In the genomic region with DNA sequence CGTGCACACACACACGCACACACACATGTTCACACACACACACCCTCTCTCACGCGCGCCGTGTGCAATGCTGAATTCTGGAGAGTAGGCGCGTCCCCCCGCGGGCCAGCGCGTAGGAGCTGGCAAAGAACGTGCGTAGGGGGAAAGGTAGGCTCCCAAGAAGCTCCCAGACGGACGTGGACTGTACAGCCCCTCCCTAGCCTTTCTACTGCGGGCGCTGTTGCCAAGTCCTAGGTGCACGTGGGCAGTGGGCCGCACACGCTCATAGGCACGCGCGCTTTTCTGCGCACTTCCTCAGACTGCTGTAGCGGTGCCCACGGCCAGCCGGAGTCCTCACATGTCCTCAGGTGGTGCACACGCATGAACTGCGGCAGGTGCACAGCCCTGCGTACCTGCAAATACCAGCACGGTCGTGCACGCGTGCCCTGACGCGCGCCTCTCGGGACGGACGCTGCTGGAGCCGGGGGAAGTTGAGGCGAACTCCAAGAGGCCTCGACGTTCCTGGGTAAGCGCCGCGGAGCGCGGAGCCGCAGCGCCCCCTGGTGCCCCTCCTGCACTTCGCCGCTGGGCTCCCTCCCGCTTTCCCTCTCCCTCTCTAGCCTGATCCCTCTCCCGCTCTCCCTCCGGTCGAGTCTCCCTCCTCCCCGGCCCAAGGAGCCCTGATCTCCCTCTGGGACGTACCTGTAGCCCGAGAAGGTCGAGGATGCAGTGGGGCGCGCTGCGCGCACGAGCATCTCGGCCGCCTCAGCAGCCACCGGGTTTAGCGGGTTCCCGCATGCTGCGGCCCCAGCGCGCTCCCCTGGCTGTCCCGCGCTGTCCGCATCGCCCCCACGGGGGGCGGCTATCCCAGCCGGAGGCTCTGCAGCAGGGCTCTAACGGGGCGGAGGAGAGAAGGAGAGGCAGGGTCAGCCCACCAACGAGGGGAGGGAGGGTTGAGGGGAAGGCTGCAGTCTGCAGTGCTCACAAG, we compare ENCODE assay signal across 1 cellular context.
TF ChIP-seq lines count a peak whose summit lies in the region.

No MANE protein-coding gene starts in this region.

TF ChIP-seq in HepG2, 621 proteins besides CTCF, POLR2A, EP300 and RAD21 (continued from another document and continues in another):
- TF ChIP-seq, protein P1, sequence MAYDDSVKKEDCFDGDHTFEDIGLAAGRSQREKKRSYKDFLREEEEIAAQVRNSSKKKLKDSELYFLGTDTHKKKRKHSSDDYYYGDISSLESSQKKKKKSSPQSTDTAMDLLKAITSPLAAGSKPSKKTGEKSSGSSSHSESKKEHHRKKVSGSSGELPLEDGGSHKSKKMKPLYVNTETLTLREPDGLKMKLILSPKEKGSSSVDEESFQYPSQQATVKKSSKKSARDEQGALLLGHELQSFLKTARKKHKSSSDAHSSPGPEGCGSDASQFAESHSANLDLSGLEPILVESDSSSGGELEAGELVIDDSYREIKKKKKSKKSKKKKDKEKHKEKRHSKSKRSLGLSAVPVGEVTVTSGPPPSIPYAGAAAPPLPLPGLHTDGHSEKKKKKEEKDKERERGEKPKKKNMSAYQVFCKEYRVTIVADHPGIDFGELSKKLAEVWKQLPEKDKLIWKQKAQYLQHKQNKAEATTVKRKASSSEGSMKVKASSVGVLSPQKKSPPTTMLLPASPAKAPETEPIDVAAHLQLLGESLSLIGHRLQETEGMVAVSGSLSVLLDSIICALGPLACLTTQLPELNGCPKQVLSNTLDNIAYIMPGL (CRISPR knock-in tag; IDR thresholded peaks at IDR 0.05; ENCODE audit: borderline replicate concordance in 1 of 2, low read depth in 1 of 2), result peak in 1 of 2 experiments; percentile 51; a peak in 2 of 4 replicates
- TF ChIP-seq SNAPC2 (CRISPR knock-in tag; IDR thresholded peaks at IDR 0.05) (no peak), GATAD2A (CRISPR knock-in tag; IDR thresholded peaks at IDR 0.05) (no peak), ZNF777 (CRISPR knock-in tag; IDR thresholded peaks at IDR 0.05) (peak; percentile 91), ZNF672 (CRISPR knock-in tag; IDR thresholded peaks at IDR 0.05) (no peak), ZNF34 (CRISPR knock-in tag; IDR thresholded peaks at IDR 0.05; ENCODE audit: borderline replicate concordance) (no peak), ZNF331 (CRISPR knock-in tag; IDR thresholded peaks at IDR 0.05) (no peak), ZBTB20 (CRISPR knock-in tag; IDR thresholded peaks at IDR 0.05; ENCODE audit: borderline replicate concordance, low read depth) (no peak), SCMH1 (CRISPR knock-in tag; IDR thresholded peaks at IDR 0.05; ENCODE audit: borderline replicate concordance) (no peak), NFATC3 (CRISPR knock-in tag; IDR thresholded peaks at IDR 0.05) (no peak), HOXD1 (CRISPR knock-in tag; IDR thresholded peaks at IDR 0.05) (no peak), ZNF235 (CRISPR knock-in tag; IDR thresholded peaks at IDR 0.05; ENCODE audit: borderline replicate concordance) (0 out of 2 replicates have a peak, but pooled peaks have one; percentile 84), HDAC1 (CRISPR knock-in tag; IDR thresholded peaks at IDR 0.05) (no peak), AHR (CRISPR knock-in tag; IDR thresholded peaks at IDR 0.05) (peak; percentile 28; the same call in 1 of the 2 replicates), ZNF441 (CRISPR knock-in tag; IDR thresholded peaks at IDR 0.05; ENCODE audit: borderline replicate concordance) (no peak), RFXAP (CRISPR knock-in tag; IDR thresholded peaks at IDR 0.05; ENCODE audit: borderline replicate concordance) (no peak), THYN1 (CRISPR knock-in tag; IDR thresholded peaks at IDR 0.05; ENCODE audit: borderline replicate concordance, low read depth) (no peak), KDM4B (CRISPR knock-in tag; IDR thresholded peaks at IDR 0.05) (no peak), GTF3A (CRISPR knock-in tag; conservative IDR thresholded peaks at IDR 0.05) (no peak), ZNF124 (CRISPR knock-in tag; IDR thresholded peaks at IDR 0.05) (no peak), MZF1 (CRISPR knock-in tag; IDR thresholded peaks at IDR 0.05; ENCODE audit: borderline replicate concordance) (no peak; the same call in 1 of the 2 replicates), ZNF451 (CRISPR knock-in tag; IDR thresholded peaks at IDR 0.05) (0 out of 2 replicates have a peak, but pooled peaks have one; percentile 75), ZSCAN29 (CRISPR knock-in tag; conservative IDR thresholded peaks at IDR 0.05) (no peak), MEF2D (CRISPR knock-in tag; IDR thresholded peaks at IDR 0.05) (no peak), ZNF556 (CRISPR knock-in tag; IDR thresholded peaks at IDR 0.05; ENCODE audit: borderline replicate concordance) (no peak), SMARCC2 (IDR thresholded peaks at IDR 0.05) (no peak), AKAP8 (CRISPR knock-in tag; IDR thresholded peaks at IDR 0.05) (peak; percentile 81; the same call in 1 of the 2 replicates), CBFB (CRISPR knock-in tag; IDR thresholded peaks at IDR 0.05) (no peak), ZNF563 (CRISPR knock-in tag; IDR thresholded peaks at IDR 0.05) (peak; percentile 53; the same call in 1 of the 2 replicates), TCF7 (IDR thresholded peaks at IDR 0.05; ENCODE audit: low read depth) (no peak), NONO (IDR thresholded peaks at IDR 0.05) (no peak), NONO (CRISPR knock-in tag; conservative IDR thresholded peaks at IDR 0.05) (peak; percentile 49), BRD4 (CRISPR knock-in tag; IDR thresholded peaks at IDR 0.05) (no peak), DPF2 (CRISPR knock-in tag; IDR thresholded peaks at IDR 0.05; ENCODE audit: borderline replicate concordance, low read depth) (no peak), ZNF678 (CRISPR knock-in tag; IDR thresholded peaks at IDR 0.05) (no peak), ZNF552 (CRISPR knock-in tag; IDR thresholded peaks at IDR 0.05; ENCODE audit: borderline replicate concordance) (peak; percentile 53; the same call in 1 of the 2 replicates), NFYB (CRISPR knock-in tag; IDR thresholded peaks at IDR 0.05) (no peak)
- TF ChIP-seq, protein P2, sequence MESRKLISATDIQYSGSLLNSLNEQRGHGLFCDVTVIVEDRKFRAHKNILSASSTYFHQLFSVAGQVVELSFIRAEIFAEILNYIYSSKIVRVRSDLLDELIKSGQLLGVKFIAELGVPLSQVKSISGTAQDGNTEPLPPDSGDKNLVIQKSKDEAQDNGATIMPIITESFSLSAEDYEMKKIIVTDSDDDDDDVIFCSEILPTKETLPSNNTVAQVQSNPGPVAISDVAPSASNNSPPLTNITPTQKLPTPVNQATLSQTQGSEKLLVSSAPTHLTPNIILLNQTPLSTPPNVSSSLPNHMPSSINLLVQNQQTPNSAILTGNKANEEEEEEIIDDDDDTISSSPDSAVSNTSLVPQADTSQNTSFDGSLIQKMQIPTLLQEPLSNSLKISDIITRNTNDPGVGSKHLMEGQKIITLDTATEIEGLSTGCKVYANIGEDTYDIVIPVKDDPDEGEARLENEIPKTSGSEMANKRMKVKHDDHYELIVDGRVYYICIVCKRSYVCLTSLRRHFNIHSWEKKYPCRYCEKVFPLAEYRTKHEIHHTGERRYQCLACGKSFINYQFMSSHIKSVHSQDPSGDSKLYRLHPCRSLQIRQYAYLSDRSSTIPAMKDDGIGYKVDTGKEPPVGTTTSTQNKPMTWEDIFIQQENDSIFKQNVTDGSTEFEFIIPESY (CRISPR knock-in tag; IDR thresholded peaks at IDR 0.05), result peak; percentile 3; the same call in 1 of the 2 replicates
- TF ChIP-seq, protein P3, sequence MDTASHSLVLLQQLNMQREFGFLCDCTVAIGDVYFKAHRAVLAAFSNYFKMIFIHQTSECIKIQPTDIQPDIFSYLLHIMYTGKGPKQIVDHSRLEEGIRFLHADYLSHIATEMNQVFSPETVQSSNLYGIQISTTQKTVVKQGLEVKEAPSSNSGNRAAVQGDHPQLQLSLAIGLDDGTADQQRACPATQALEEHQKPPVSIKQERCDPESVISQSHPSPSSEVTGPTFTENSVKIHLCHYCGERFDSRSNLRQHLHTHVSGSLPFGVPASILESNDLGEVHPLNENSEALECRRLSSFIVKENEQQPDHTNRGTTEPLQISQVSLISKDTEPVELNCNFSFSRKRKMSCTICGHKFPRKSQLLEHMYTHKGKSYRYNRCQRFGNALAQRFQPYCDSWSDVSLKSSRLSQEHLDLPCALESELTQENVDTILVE (CRISPR knock-in tag; IDR thresholded peaks at IDR 0.05), result no peak
- TF ChIP-seq, protein P4, sequence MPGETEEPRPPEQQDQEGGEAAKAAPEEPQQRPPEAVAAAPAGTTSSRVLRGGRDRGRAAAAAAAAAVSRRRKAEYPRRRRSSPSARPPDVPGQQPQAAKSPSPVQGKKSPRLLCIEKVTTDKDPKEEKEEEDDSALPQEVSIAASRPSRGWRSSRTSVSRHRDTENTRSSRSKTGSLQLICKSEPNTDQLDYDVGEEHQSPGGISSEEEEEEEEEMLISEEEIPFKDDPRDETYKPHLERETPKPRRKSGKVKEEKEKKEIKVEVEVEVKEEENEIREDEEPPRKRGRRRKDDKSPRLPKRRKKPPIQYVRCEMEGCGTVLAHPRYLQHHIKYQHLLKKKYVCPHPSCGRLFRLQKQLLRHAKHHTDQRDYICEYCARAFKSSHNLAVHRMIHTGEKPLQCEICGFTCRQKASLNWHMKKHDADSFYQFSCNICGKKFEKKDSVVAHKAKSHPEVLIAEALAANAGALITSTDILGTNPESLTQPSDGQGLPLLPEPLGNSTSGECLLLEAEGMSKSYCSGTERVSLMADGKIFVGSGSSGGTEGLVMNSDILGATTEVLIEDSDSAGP (CRISPR knock-in tag; IDR thresholded peaks at IDR 0.05; ENCODE audit: borderline replicate concordance), result peak; percentile 74; the same call in 1 of the 2 replicates
- TF ChIP-seq, protein P5, sequence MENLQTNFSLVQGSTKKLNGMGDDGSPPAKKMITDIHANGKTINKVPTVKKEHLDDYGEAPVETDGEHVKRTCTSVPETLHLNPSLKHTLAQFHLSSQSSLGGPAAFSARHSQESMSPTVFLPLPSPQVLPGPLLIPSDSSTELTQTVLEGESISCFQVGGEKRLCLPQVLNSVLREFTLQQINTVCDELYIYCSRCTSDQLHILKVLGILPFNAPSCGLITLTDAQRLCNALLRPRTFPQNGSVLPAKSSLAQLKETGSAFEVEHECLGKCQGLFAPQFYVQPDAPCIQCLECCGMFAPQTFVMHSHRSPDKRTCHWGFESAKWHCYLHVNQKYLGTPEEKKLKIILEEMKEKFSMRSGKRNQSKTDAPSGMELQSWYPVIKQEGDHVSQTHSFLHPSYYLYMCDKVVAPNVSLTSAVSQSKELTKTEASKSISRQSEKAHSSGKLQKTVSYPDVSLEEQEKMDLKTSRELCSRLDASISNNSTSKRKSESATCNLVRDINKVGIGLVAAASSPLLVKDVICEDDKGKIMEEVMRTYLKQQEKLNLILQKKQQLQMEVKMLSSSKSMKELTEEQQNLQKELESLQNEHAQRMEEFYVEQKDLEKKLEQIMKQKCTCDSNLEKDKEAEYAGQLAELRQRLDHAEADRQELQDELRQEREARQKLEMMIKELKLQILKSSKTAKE (CRISPR knock-in tag; IDR thresholded peaks at IDR 0.05; ENCODE audit: borderline replicate concordance), result no peak
- TF ChIP-seq, protein P6, sequence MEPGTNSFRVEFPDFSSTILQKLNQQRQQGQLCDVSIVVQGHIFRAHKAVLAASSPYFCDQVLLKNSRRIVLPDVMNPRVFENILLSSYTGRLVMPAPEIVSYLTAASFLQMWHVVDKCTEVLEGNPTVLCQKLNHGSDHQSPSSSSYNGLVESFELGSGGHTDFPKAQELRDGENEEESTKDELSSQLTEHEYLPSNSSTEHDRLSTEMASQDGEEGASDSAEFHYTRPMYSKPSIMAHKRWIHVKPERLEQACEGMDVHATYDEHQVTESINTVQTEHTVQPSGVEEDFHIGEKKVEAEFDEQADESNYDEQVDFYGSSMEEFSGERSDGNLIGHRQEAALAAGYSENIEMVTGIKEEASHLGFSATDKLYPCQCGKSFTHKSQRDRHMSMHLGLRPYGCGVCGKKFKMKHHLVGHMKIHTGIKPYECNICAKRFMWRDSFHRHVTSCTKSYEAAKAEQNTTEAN (CRISPR knock-in tag; conservative IDR thresholded peaks at IDR 0.05), result no peak
- TF ChIP-seq, protein P7, sequence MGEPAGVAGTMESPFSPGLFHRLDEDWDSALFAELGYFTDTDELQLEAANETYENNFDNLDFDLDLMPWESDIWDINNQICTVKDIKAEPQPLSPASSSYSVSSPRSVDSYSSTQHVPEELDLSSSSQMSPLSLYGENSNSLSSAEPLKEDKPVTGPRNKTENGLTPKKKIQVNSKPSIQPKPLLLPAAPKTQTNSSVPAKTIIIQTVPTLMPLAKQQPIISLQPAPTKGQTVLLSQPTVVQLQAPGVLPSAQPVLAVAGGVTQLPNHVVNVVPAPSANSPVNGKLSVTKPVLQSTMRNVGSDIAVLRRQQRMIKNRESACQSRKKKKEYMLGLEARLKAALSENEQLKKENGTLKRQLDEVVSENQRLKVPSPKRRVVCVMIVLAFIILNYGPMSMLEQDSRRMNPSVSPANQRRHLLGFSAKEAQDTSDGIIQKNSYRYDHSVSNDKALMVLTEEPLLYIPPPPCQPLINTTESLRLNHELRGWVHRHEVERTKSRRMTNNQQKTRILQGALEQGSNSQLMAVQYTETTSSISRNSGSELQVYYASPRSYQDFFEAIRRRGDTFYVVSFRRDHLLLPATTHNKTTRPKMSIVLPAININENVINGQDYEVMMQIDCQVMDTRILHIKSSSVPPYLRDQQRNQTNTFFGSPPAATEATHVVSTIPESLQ (CRISPR knock-in tag; conservative IDR thresholded peaks at IDR 0.05), result no peak
- TF ChIP-seq, protein P8, sequence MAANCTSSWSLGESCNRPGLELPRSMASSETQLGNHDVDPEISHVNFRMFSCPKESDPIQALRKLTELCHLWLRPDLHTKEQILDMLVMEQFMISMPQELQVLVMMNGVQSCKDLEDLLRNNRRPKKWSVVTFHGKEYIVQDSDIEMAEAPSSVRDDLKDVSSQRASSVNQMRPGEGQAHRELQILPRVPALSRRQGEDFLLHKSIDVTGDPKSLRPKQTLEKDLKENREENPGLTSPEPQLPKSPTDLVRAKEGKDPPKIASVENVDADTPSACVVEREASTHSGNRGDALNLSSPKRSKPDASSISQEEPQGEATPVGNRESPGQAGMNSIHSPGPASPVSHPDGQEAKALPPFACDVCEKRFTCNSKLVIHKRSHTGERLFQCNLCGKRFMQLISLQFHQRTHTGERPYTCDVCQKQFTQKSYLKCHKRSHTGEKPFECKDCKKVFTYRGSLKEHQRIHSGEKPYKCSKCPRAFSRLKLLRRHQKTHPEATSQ (CRISPR knock-in tag; IDR thresholded peaks at IDR 0.05; ENCODE audit: borderline replicate concordance), result no peak
- TF ChIP-seq, protein P9, sequence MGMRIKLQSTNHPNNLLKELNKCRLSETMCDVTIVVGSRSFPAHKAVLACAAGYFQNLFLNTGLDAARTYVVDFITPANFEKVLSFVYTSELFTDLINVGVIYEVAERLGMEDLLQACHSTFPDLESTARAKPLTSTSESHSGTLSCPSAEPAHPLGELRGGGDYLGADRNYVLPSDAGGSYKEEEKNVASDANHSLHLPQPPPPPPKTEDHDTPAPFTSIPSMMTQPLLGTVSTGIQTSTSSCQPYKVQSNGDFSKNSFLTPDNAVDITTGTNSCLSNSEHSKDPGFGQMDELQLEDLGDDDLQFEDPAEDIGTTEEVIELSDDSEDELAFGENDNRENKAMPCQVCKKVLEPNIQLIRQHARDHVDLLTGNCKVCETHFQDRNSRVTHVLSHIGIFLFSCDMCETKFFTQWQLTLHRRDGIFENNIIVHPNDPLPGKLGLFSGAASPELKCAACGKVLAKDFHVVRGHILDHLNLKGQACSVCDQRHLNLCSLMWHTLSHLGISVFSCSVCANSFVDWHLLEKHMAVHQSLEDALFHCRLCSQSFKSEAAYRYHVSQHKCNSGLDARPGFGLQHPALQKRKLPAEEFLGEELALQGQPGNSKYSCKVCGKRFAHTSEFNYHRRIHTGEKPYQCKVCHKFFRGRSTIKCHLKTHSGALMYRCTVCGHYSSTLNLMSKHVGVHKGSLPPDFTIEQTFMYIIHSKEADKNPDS (CRISPR knock-in tag; IDR thresholded peaks at IDR 0.05), result no peak
